ENCODE assay signal across 30 cellular contexts in the genomic region with DNA sequence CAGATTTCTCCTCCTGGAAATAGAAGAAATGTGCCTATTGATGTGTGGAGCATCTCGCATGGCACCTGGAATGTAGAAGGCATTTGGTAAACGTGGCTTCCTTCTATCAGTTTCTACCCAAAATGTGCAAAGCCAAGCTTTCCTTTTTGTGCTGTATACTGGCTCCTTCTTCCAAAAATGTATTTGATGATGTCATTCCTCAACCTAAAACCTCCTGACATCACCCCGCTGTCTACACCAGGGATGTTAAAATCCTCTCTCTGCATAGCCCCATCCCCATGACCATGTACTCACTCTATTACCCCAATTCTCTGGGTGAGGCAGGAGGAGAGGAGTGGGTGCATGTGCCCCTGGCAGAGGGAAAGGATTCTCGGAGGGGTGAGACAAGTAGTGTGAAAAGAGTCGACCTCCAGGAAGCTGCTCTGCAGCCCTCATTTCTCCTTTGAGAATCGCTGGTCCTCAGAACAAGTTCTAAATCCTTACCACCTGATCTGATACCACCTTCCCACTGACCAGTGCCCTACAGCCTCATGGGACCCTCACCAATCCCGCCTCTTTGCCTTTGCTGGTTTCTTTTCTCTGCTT. TPM values are rescaled to one million over a fixed set of nuclear protein-coding genes. Genes with fewer than 3 reads are reported as not detected.
"Had no signal": no experiment of that assay in that cellular context is flagged by ENCODE, and none has a peak within 500 bp of the region (broad histone marks: within the 10 kb centered on the region; RNA-seq: fewer than 3 reads in every experiment).

No MANE protein-coding gene starts in this region.

- DNase-seq: hypothalamus; immature natural killer cell; left ventricle myocardium inferior; mesendoderm; naive B cell; natural killer cell; nephron progenitor cell; occipital lobe; ovary; right cardiac atrium; sigmoid colon; small intestine; spleen; stimulated activated CD4-positive, alpha-beta T cell treated with anti-CD3 and anti-CD28 coated beads, Interleukin-4, amount 100 ng/mL, for 24 hours; stimulated activated naive CD4-positive, alpha-beta T cell; tibial artery; trophoblast cell; uterus had no signal

- H3K9me3 ChIP-seq: left ventricle myocardium inferior, neutrophil, ovary, sigmoid colon, suprapubic skin, thoracic aorta, tibial artery, uterus had no signal

- H2AFZ ChIP-seq: neural progenitor cell had no signal

- H3K4me3 ChIP-seq: left ventricle myocardium inferior, lung, neural progenitor cell, ovary, sigmoid colon, spleen, suprapubic skin, thoracic aorta, tibial artery, uterus had no signal

- ATAC-seq: natural killer cell; right cardiac atrium; stimulated activated effector memory CD8-positive, alpha-beta T cell treated with anti-CD3 and anti-CD28 coated beads, Interleukin-12 subunit alpha, Interleukin-12 subunit beta, amount 100 ng/mL, for 72 hours had no signal

- H3K27me3 ChIP-seq: neural progenitor cell, ovary, uterus had no signal

- FAIRE-seq: islet of Langerhans, small intestine had no signal

- H3K4me2 ChIP-seq: neural progenitor cell had no signal

- H3K9me3 Mint-ChIP-seq: immature natural killer cell; natural killer cell; neural progenitor cell; stimulated activated effector memory CD8-positive, alpha-beta T cell treated with anti-CD3 and anti-CD28 coated beads, Interleukin-12 subunit alpha, Interleukin-12 subunit beta, amount 100 ng/mL, for 72 hours; stimulated activated naive CD8-positive, alpha-beta T cell treated with anti-CD3 and anti-CD28 coated beads, Interleukin-15, Interleukin-2, amounts not matched to agents 100 ng/mL and 50 ng/mL, for 24 hours had no signal

- H3K36me3 Mint-ChIP-seq: immature natural killer cell; mesothelial cell of epicardium; natural killer cell; neural progenitor cell; stimulated activated effector memory CD8-positive, alpha-beta T cell treated with anti-CD3 and anti-CD28 coated beads, Interleukin-12 subunit alpha, Interleukin-12 subunit beta, amount 100 ng/mL, for 72 hours had no signal

- H3K4me1 Mint-ChIP-seq: natural killer cell, nephron progenitor cell, neural progenitor cell had no signal

- H3K9ac ChIP-seq: neural progenitor cell had no signal

- H3K27ac ChIP-seq: left ventricle myocardium inferior, neural progenitor cell, neutrophil, ovary, sigmoid colon, spleen, suprapubic skin, thoracic aorta, tibial artery, uterus had no signal

- H3K27ac Mint-ChIP-seq: immature natural killer cell; mesothelial cell of epicardium; naive B cell; natural killer cell; nephron progenitor cell; neural progenitor cell; progenitor cell of endocrine pancreas; stimulated activated effector memory CD8-positive, alpha-beta T cell treated with anti-CD3 and anti-CD28 coated beads, Interleukin-12 subunit alpha, Interleukin-12 subunit beta, amount 100 ng/mL, for 72 hours; stimulated activated naive CD8-positive, alpha-beta T cell treated with anti-CD3 and anti-CD28 coated beads, Interleukin-15, Interleukin-2, amounts not matched to agents 100 ng/mL and 50 ng/mL, for 24 hours had no signal

- H3K36me3 ChIP-seq: left ventricle myocardium inferior, neural progenitor cell, neutrophil, ovary, sigmoid colon, spleen, suprapubic skin, thoracic aorta, tibial artery, uterus had no signal

- H3K4me1 ChIP-seq: left ventricle myocardium inferior, neural progenitor cell, sigmoid colon, spleen, suprapubic skin, tibial artery, uterus had no signal

- H3K4me3 Mint-ChIP-seq: immature natural killer cell; mesothelial cell of epicardium; naive B cell; natural killer cell; nephron progenitor cell; neural progenitor cell; stimulated activated effector memory CD8-positive, alpha-beta T cell treated with anti-CD3 and anti-CD28 coated beads, Interleukin-12 subunit alpha, Interleukin-12 subunit beta, amount 100 ng/mL, for 72 hours; stimulated activated naive CD8-positive, alpha-beta T cell treated with anti-CD3 and anti-CD28 coated beads, Interleukin-15, Interleukin-2, amounts not matched to agents 100 ng/mL and 50 ng/mL, for 24 hours had no signal

RNA-seq across cellular contexts. Expression of a gene that starts 58.6 kb away (rescaled TPM):
- total RNA-seq: mononuclear cell, natural killer cell, renal cortical epithelial cell had no signal
- polyA plus RNA-seq: immature natural killer cell had no signal
